ENCODE assay signal across 35 cellular contexts in genomic region chr3:11405323-11405722, GRCh38.
"Had no signal": no experiment of that assay in that cellular context is flagged by ENCODE, and none has a peak within 500 bp of the region (broad histone marks: within the 10 kb centered on the region; RNA-seq: fewer than 3 reads in every experiment).

No MANE protein-coding gene starts in this region.

- H3K4me3 ChIP-seq: MG63 had no signal

- H3K27me3 ChIP-seq: MG63 had no signal

- DNase-seq: Kasumi-1, MG63, MM.1S, MV-4-11, NCI-H1048, NCI-H1092, NCI-H1092 treated with DMSO at 0.1 percent for 48 hours, NCI-H1105, NCI-H1105 treated with DMSO at 0.1 percent for 48 hours, NCI-H1417, NCI-H1417 treated with DMSO at 0.1 percent for 48 hours, NCI-H1436, NCI-H1436 treated with DMSO at 0.1 percent for 48 hours, NCI-H146, NCI-H1694, NCI-H1694 treated with DMSO at 0.1 percent for 48 hours, NCI-H187, NCI-H187 treated with DMSO at 0.1 percent for 48 hours, NCI-H1930, NCI-H2029, NCI-H2029 treated with DMSO at 0.1 percent for 48 hours, NCI-H2081, NCI-H2081 treated with DMSO at 0.1 percent for 48 hours, NCI-H2107, NCI-H2171, NCI-H2171 treated with DMSO at 0.1 percent for 48 hours, NCI-H2227 treated with DMSO at 0.1 percent for 48 hours, NCI-H226, NCI-H345, NCI-H446, NCI-H446 treated with DMSO at 0.1 percent for 48 hours, NCI-H510A, NCI-H510A treated with DMSO at 0.1 percent for 48 hours, NCI-H524, NCI-H524 treated with DMSO at 0.1 percent for 48 hours had no signal
